1 cellular context compared by ENCODE assay signal in the genomic region with DNA sequence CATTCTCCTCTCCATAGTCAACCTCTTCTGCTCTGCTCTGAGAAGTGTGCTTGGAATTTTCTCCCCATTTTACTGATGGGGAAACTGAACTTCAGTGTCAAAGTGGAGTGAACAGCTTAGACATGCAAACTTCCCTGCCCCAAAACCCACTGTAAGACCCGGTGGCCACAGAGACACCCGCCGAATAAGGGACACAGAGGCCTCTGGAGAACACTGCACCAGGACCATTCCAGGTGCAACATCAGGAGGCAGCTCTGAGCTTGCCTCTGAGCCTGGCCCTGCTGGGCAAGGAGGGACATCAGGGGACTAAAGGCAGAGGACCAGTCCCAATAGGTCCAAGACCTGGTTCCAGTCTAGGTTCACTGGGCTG.
TF ChIP-seq lines count a peak whose summit lies in the region.

No MANE protein-coding gene starts in this region.

TF ChIP-seq in WTC11, 78 proteins besides CTCF, POLR2A, EP300 and RAD21 (continued from another document):
- TF ChIP-seq, protein P1, sequence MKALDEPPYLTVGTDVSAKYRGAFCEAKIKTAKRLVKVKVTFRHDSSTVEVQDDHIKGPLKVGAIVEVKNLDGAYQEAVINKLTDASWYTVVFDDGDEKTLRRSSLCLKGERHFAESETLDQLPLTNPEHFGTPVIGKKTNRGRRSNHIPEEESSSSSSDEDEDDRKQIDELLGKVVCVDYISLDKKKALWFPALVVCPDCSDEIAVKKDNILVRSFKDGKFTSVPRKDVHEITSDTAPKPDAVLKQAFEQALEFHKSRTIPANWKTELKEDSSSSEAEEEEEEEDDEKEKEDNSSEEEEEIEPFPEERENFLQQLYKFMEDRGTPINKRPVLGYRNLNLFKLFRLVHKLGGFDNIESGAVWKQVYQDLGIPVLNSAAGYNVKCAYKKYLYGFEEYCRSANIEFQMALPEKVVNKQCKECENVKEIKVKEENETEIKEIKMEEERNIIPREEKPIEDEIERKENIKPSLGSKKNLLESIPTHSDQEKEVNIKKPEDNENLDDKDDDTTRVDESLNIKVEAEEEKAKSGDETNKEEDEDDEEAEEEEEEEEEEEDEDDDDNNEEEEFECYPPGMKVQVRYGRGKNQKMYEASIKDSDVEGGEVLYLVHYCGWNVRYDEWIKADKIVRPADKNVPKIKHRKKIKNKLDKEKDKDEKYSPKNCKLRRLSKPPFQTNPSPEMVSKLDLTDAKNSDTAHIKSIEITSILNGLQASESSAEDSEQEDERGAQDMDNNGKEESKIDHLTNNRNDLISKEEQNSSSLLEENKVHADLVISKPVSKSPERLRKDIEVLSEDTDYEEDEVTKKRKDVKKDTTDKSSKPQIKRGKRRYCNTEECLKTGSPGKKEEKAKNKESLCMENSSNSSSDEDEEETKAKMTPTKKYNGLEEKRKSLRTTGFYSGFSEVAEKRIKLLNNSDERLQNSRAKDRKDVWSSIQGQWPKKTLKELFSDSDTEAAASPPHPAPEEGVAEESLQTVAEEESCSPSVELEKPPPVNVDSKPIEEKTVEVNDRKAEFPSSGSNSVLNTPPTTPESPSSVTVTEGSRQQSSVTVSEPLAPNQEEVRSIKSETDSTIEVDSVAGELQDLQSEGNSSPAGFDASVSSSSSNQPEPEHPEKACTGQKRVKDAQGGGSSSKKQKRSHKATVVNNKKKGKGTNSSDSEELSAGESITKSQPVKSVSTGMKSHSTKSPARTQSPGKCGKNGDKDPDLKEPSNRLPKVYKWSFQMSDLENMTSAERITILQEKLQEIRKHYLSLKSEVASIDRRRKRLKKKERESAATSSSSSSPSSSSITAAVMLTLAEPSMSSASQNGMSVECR (CRISPR knock-in tag; IDR thresholded peaks at IDR 0.05; ENCODE audit: borderline replicate concordance), result no peak
- TF ChIP-seq, protein P2, sequence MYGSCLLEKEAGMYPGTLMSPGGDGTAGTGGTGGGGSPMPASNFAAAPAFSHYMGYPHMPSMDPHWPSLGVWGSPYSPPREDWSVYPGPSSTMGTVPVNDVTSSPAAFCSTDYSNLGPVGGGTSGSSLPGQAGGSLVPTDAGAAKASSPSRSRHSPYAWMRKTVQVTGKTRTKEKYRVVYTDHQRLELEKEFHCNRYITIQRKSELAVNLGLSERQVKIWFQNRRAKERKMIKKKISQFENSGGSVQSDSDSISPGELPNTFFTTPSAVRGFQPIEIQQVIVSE (CRISPR knock-in tag; IDR thresholded peaks at IDR 0.05; ENCODE audit: borderline replicate concordance), result no peak
- no peak for TF ChIP-seq RELA (CRISPR knock-in tag; IDR thresholded peaks at IDR 0.05; ENCODE audit: borderline replicate concordance)
- no peak for TF ChIP-seq TEAD4 (CRISPR knock-in tag; IDR thresholded peaks at IDR 0.05)
- TF ChIP-seq ZNF396 (CRISPR knock-in tag; IDR thresholded peaks at IDR 0.05; ENCODE audit: borderline replicate concordance), result no peak
- TF ChIP-seq ZNF232 (CRISPR knock-in tag; IDR thresholded peaks at IDR 0.05), result no peak
- TF ChIP-seq ZNF263 (CRISPR knock-in tag; IDR thresholded peaks at IDR 0.05; ENCODE audit: low read depth), result no peak
- TF ChIP-seq, protein P3, sequence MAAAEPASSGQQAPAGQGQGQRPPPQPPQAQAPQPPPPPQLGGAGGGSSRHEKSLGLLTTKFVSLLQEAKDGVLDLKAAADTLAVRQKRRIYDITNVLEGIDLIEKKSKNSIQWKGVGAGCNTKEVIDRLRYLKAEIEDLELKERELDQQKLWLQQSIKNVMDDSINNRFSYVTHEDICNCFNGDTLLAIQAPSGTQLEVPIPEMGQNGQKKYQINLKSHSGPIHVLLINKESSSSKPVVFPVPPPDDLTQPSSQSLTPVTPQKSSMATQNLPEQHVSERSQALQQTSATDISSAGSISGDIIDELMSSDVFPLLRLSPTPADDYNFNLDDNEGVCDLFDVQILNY (CRISPR knock-in tag; IDR thresholded peaks at IDR 0.05), result no peak
- TF ChIP-seq, protein P4, sequence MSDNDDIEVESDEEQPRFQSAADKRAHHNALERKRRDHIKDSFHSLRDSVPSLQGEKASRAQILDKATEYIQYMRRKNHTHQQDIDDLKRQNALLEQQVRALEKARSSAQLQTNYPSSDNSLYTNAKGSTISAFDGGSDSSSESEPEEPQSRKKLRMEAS (CRISPR knock-in tag; IDR thresholded peaks at IDR 0.05), result no peak
- TF ChIP-seq, protein P5, sequence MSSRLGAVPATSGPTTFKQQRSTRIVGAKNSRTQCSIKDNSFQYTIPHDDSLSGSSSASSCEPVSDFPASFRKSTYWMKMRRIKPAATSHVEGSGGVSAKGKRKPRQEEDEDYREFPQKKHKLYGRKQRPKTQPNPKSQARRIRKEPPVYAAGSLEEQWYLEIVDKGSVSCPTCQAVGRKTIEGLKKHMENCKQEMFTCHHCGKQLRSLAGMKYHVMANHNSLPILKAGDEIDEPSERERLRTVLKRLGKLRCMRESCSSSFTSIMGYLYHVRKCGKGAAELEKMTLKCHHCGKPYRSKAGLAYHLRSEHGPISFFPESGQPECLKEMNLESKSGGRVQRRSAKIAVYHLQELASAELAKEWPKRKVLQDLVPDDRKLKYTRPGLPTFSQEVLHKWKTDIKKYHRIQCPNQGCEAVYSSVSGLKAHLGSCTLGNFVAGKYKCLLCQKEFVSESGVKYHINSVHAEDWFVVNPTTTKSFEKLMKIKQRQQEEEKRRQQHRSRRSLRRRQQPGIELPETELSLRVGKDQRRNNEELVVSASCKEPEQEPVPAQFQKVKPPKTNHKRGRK (CRISPR knock-in tag; IDR thresholded peaks at IDR 0.05; ENCODE audit: borderline replicate concordance), result no peak
- no peak for TF ChIP-seq GABPB1 (CRISPR knock-in tag; IDR thresholded peaks at IDR 0.05)
- TF ChIP-seq, protein P6, sequence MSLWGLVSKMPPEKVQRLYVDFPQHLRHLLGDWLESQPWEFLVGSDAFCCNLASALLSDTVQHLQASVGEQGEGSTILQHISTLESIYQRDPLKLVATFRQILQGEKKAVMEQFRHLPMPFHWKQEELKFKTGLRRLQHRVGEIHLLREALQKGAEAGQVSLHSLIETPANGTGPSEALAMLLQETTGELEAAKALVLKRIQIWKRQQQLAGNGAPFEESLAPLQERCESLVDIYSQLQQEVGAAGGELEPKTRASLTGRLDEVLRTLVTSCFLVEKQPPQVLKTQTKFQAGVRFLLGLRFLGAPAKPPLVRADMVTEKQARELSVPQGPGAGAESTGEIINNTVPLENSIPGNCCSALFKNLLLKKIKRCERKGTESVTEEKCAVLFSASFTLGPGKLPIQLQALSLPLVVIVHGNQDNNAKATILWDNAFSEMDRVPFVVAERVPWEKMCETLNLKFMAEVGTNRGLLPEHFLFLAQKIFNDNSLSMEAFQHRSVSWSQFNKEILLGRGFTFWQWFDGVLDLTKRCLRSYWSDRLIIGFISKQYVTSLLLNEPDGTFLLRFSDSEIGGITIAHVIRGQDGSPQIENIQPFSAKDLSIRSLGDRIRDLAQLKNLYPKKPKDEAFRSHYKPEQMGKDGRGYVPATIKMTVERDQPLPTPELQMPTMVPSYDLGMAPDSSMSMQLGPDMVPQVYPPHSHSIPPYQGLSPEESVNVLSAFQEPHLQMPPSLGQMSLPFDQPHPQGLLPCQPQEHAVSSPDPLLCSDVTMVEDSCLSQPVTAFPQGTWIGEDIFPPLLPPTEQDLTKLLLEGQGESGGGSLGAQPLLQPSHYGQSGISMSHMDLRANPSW (CRISPR knock-in tag; conservative IDR thresholded peaks at IDR 0.05; ENCODE audit: low read depth), result no peak
- TF ChIP-seq NFE2L1 (CRISPR knock-in tag; IDR thresholded peaks at IDR 0.05), result no peak
- no peak for TF ChIP-seq GTF2I (CRISPR knock-in tag; conservative IDR thresholded peaks at IDR 0.05)
